10 cellular contexts compared by ENCODE assay signal in the genomic region with DNA sequence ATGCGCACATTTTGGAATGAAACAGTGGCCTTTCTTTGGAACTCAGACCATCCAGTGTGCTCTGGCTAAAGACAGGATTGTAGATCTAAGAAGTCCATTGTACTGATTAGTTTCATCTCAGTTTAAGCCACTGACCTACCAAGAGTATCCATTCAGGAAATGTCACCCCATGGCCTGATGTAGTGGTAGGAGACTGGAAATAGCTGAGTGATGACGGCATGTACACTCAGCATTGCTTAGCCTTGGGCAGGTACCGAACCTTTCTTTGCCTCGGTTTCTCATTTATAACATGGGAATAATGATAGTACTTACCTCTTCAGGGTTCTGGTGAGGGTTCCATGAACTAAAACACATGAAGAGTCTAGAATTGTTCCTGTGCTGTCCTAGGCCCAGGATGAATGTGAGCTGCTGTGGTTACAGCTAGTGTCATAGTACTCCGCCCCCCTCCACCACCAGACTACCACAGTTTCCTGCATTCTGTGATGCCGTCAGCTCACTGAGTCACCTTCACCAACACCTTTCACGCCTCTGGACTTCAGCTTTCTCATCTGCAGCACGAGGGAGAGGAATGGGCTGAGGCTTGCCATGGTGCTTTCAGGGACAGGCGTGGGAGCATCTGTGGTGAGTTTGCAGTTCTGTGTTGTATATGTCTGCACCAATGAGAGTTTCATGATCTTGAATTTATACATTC.
DNase-seq lines count a peak whose midpoint lies in the region; ATAC-seq, FAIRE-seq and TF ChIP-seq lines count a peak whose summit lies in the region.
"Had no signal": no experiment of that assay in that cellular context is flagged by ENCODE, and none has a peak within 500 bp of the region (broad histone marks: within the 10 kb centered on the region; RNA-seq: fewer than 3 reads in every experiment).

No MANE protein-coding gene starts in this region.

- H3K4me3 ChIP-seq in right lobe of liver (no peak overlapping the region), HepG2 (replicated peaks in 1 of 3; ENCODE audit: insufficient read depth in 1 of 3, low read depth in 2 of 3, low read length in 3 of 3) (no peak overlapping the region), BE2C (ENCODE audit: low read depth, low read length) (no peak overlapping the region)

- no peaks in the 10 kb centered on the region for H4K20me1 ChIP-seq in HepG2 (ENCODE audit: insufficient read depth, low read length)

- intact Hi-C loops in right lobe of liver (cut with DNase I) (no loop called here), HepG2 (cut with micrococcal nuclease; ENCODE audit: unreplicated experiment) (no loop called here)

- no peaks in the 10 kb centered on the region for H3K36me3 ChIP-seq in right lobe of liver
- H3K36me3 ChIP-seq in HepG2 (replicated peaks in 1 of 2; ENCODE audit: control insufficient read depth in 1 of 2, insufficient read depth in 2 of 2, low read length in 2 of 2), result no peaks in the 10 kb centered on the region
- no peaks in the 10 kb centered on the region for H3K36me3 ChIP-seq in BE2C
- H3K36me3 ChIP-seq: neutrophil had no signal

- no TSS peak for BruUV-seq in HepG2 (replicated peaks; lab: Mats Ljungman, UMichigan)

- CTCF ChIA-PET in HepG2 (lab: Yijun Ruan, JAX; ENCODE audit: low intra/inter-chr PET ratio, low total read pairs), result no interaction called here

- 92% methylated on average over 7 of the region's 9 CpGs for WGBS in right lobe of liver (ENCODE audit: insufficient coverage, low coverage, low lambda C conversion rate, missing lambda C conversion rate)
- 44% methylated on average over 9 of the region's 9 CpGs for WGBS in HepG2 (ENCODE audit: low lambda C conversion rate)

- no peaks in the 10 kb centered on the region for H3K79me2 ChIP-seq in HepG2 (ENCODE audit: insufficient read depth, low read length)

- H3K27ac ChIP-seq in right lobe of liver (no peak overlapping the region), HepG2 (ENCODE audit: extremely low read length, insufficient read depth, low read length) (no peak overlapping the region)
- H3K27ac ChIP-seq: neutrophil, VCaP had no signal

- no peaks in the 10 kb centered on the region for H3K27me3 ChIP-seq in right lobe of liver
- no peaks in the 10 kb centered on the region; a peak in 1 of 5 replicates for H3K27me3 ChIP-seq in HepG2 (ENCODE audit: control insufficient read depth in 1 of 2, insufficient read depth in 2 of 2, low read length in 2 of 2)
- H3K27me3 ChIP-seq in BE2C, result no peaks in the 10 kb centered on the region
- H3K27me3 ChIP-seq: neutrophil had no signal

- no peak overlapping the region for H3K9ac ChIP-seq in HepG2 (ENCODE audit: insufficient read depth, low read depth, low read length)

- TF ChIP-seq POLR2A in right lobe of liver (IDR thresholded peaks at IDR 0.05), result no peak
- no peak for TF ChIP-seq POLR2A in HepG2 (IDR thresholded peaks at IDR 0.05; ENCODE audit: insufficient read depth in 1 of 2, low read depth in 2 of 2, low read length in 2 of 2)

- TF ChIP-seq EP300 in HepG2 (IDR thresholded peaks at IDR 0.05; ENCODE audit: low read depth in 2 of 2, low read length in 2 of 2) (no peak), HepG2 (CRISPR knock-in tag; IDR thresholded peaks at IDR 0.05; ENCODE audit: borderline replicate concordance) (no peak)

- POLR2A ChIA-PET in HepG2 (lab: Yijun Ruan, JAX), result no interaction called here

- TF ChIP-seq RAD21 in HepG2 (CRISPR knock-in tag; IDR thresholded peaks at IDR 0.05), result no peak

- no peak for FAIRE-seq in HepG2 (lab: Jason Lieb, UNC)

- H3K4me1 ChIP-seq in right lobe of liver (no peaks in the 10 kb centered on the region), HepG2 (ENCODE audit: insufficient read depth, low read length) (no peaks in the 10 kb centered on the region), BE2C (peaks cover 6% of the 10 kb centered on the region; the same call in 1 of the 2 replicates)

- TF ChIP-seq CTCF in right lobe of liver (IDR thresholded peaks at IDR 0.05) (no peak), HepG2 (CRISPR knock-in tag; IDR thresholded peaks at IDR 0.05) (no peak), BE2C (IDR thresholded peaks at IDR 0.05; ENCODE audit: low read depth, low read length) (no peak)

- no peaks in the 10 kb centered on the region for H3K9me3 ChIP-seq in right lobe of liver
- H3K9me3 ChIP-seq in HepG2 (ENCODE audit: low read length), result peaks cover 9% of the 10 kb centered on the region; the same call in 1 of the 2 replicates
- no peaks in the 10 kb centered on the region for H3K9me3 ChIP-seq in BE2C
- H3K9me3 ChIP-seq: neutrophil had no signal

- no peak overlapping the region for H2AFZ ChIP-seq in HepG2 (ENCODE audit: low read length)

- peak; percentile 36 to 64 (median 54) for ATAC-seq in right lobe of liver
- ATAC-seq in HepG2, result no peak

- H3K4me2 ChIP-seq in HepG2 (ENCODE audit: low read depth, low read length), result no peak overlapping the region

- no peak for DNase-seq in right lobe of liver
- DNase-seq in HepG2 (ENCODE audit: low spot score), result no peak
- peak; percentile 21 for DNase-seq in LoVo (ENCODE audit: low spot score)
- peak; percentile 89 for DNase-seq in activated effector memory CD4-positive, alpha-beta T cell treated with anti-CD3 and anti-CD28 coated beads, Interleukin-2, amount 50 U/mL, for 16 hours
- DNase-seq in stimulated activated CD4-positive, alpha-beta T cell treated with anti-CD3 and anti-CD28 coated beads, Interleukin-15, amount 100 ng/mL, for 24 hours, result peak; percentile 83
- no peak for DNase-seq in NCI-H2227 treated with DMSO at 0.1 percent for 48 hours (lab: John Stamatoyannopoulos, UW)
- DNase-seq in BE2C, result no peak
- no peak for DNase-seq in HuH-7.5 (ENCODE audit: low spot score)

- in situ Hi-C loops in HepG2 (cut with HindIII; ENCODE audit: extremely low pct_ligation_motif_present, low pct_unique_long_range_greater_than_20kb), result no loop called here

TF ChIP-seq in HepG2, 621 proteins besides CTCF, POLR2A, EP300 and RAD21:
- TF ChIP-seq, protein P1, sequence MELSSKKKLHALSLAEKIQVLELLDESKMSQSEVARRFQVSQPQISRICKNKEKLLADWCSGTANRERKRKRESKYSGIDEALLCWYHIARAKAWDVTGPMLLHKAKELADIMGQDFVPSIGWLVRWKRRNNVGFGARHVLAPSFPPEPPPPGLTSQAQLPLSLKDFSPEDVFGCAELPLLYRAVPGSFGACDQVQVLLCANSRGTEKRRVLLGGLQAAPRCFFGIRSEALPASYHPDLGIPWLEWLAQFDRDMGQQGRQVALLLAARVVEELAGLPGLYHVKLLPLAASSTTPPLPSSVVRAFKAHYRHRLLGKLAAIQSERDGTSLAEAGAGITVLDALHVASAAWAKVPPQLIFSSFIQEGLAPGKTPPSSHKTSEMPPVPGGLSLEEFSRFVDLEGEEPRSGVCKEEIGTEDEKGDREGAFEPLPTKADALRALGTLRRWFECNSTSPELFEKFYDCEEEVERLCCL (CRISPR knock-in tag; IDR thresholded peaks at IDR 0.05; ENCODE audit: borderline replicate concordance), result no peak
- TF ChIP-seq, protein P2, sequence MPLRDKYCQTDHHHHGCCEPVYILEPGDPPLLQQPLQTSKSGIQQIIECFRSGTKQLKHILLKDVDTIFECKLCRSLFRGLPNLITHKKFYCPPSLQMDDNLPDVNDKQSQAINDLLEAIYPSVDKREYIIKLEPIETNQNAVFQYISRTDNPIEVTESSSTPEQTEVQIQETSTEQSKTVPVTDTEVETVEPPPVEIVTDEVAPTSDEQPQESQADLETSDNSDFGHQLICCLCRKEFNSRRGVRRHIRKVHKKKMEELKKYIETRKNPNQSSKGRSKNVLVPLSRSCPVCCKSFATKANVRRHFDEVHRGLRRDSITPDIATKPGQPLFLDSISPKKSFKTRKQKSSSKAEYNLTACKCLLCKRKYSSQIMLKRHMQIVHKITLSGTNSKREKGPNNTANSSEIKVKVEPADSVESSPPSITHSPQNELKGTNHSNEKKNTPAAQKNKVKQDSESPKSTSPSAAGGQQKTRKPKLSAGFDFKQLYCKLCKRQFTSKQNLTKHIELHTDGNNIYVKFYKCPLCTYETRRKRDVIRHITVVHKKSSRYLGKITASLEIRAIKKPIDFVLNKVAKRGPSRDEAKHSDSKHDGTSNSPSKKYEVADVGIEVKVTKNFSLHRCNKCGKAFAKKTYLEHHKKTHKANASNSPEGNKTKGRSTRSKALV (CRISPR knock-in tag; IDR thresholded peaks at IDR 0.05), result no peak
- TF ChIP-seq TOPORS (CRISPR knock-in tag; IDR thresholded peaks at IDR 0.05) (no peak), ZSCAN22 (CRISPR knock-in tag; IDR thresholded peaks at IDR 0.05) (no peak), ZNF678 (CRISPR knock-in tag; IDR thresholded peaks at IDR 0.05) (no peak), ZNF274 (CRISPR knock-in tag; IDR thresholded peaks at IDR 0.05) (no peak), RNF2 (conservative IDR thresholded peaks at IDR 0.05; ENCODE audit: low read depth) (no peak), ZNF652 (CRISPR knock-in tag; IDR thresholded peaks at IDR 0.05; ENCODE audit: borderline replicate concordance, low read depth) (no peak), ATF7 (IDR thresholded peaks at IDR 0.05) (no peak), ATF7 (CRISPR knock-in tag; IDR thresholded peaks at IDR 0.05) (no peak), ZNF138 (CRISPR knock-in tag; IDR thresholded peaks at IDR 0.05; ENCODE audit: low read depth) (no peak), TMF1 (CRISPR knock-in tag; IDR thresholded peaks at IDR 0.05; ENCODE audit: low read depth) (no peak)
- TF ChIP-seq, protein P3, sequence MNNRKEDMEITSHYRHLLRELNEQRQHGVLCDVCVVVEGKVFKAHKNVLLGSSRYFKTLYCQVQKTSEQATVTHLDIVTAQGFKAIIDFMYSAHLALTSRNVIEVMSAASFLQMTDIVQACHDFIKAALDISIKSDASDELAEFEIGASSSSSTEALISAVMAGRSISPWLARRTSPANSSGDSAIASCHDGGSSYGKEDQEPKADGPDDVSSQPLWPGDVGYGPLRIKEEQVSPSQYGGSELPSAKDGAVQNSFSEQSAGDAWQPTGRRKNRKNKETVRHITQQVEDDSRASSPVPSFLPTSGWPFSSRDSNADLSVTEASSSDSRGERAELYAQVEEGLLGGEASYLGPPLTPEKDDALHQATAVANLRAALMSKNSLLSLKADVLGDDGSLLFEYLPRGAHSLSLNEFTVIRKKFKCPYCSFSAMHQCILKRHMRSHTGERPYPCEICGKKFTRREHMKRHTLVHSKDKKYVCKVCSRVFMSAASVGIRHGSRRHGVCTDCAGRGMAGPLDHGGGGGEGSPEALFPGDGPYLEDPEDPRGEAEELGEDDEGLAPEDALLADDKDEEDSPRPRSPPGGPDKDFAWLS (CRISPR knock-in tag; IDR thresholded peaks at IDR 0.05; ENCODE audit: borderline replicate concordance), result no peak

Comparison
In these comparisons a context has a peak if more than half of its experiments do, and no peak if none do; other contexts are left out.
1. DNase-seq: peak in LoVo (single experiment), activated effector memory CD4-positive, alpha-beta T cell treated with anti-CD3 and anti-CD28 coated beads, Interleukin-2, amount 50 U/mL, for 16 hours (single experiment) and stimulated activated CD4-positive, alpha-beta T cell treated with anti-CD3 and anti-CD28 coated beads, Interleukin-15, amount 100 ng/mL, for 24 hours (single experiment); none in right lobe of liver (0 of 3), HepG2 (single experiment), NCI-H2227 treated with DMSO at 0.1 percent for 48 hours (single experiment), BE2C (single experiment) and HuH-7.5 (single experiment).